In genomic region chr20:29878281-29878741, GRCh38 we compare ENCODE assay signal across 8 cellular contexts.
A peak's percentile ranks its signal among the peaks of the same experiment; 100 is the strongest.
DNase-seq lines count a peak whose midpoint lies in the region; ATAC-seq lines count a peak whose summit lies in the region.

No MANE protein-coding gene starts in this region.

- DNase-seq in activated CD4-positive, alpha-beta T cell treated with anti-CD3 and anti-CD28 coated beads, Interleukin-2, amount 10 ng/mL, durations not matched to agents 24 days and 14 days = peak; percentile 55
- no peak for DNase-seq in activated CD4-positive, alpha-beta T cell treated with anti-CD3 and anti-CD28 coated beads, Interleukin-2, amount 50 U/mL, for 4 hours
- peak; percentile 76 for DNase-seq in NCI-H345 (lab: John Stamatoyannopoulos, UW)
- DNase-seq in ecto neural progenitor cell (ENCODE audit: low spot score) = peak; percentile 46
- no peak for DNase-seq in NCI-H2107 treated with DMSO at 0.1 percent for 48 hours (lab: John Stamatoyannopoulos, UW; ENCODE audit: unreplicated experiment)
- DNase-seq in HCEC 1CT = no peak

- peak; percentile 64 for ATAC-seq in stimulated activated memory B cell treated with anti-CD40 and anti-IgM and Interleukin-4, amounts not matched to agents 10 μg/mL and 1 μg/mL and 100 μg/mL, for 72 hours
- no peak for ATAC-seq in HG03520 (IDR thresholded peaks at IDR 0.05; ENCODE audit: unreplicated experiment)

- peaks cover 2% of the 10 kb centered on the region for H3K27me3 Mint-ChIP-seq in activated CD4-positive, alpha-beta T cell treated with anti-CD3 and anti-CD28 coated beads, Interleukin-2, amount 10 ng/mL, durations not matched to agents 24 days and 14 days
- H3K27me3 Mint-ChIP-seq in stimulated activated memory B cell treated with anti-CD40 and anti-IgM and Interleukin-4, amounts not matched to agents 10 μg/mL and 1 μg/mL and 100 μg/mL, for 72 hours = peaks cover 8% of the 10 kb centered on the region

- no peak overlapping the region for H3K27ac Mint-ChIP-seq in activated CD4-positive, alpha-beta T cell treated with anti-CD3 and anti-CD28 coated beads, Interleukin-2, amount 10 ng/mL, durations not matched to agents 24 days and 14 days
- H3K27ac Mint-ChIP-seq in stimulated activated memory B cell treated with anti-CD40 and anti-IgM and Interleukin-4, amounts not matched to agents 10 μg/mL and 1 μg/mL and 100 μg/mL, for 72 hours = peak overlapping the region; percentile 4

- intact Hi-C loops in activated CD4-positive, alpha-beta T cell treated with anti-CD3 and anti-CD28 coated beads, Interleukin-2, amount 10 ng/mL, durations not matched to agents 24 days and 14 days (cut with micrococcal nuclease) = no loop called here

- peaks cover 8% of the 10 kb centered on the region for H3K36me3 Mint-ChIP-seq in activated CD4-positive, alpha-beta T cell treated with anti-CD3 and anti-CD28 coated beads, Interleukin-2, amount 10 ng/mL, durations not matched to agents 24 days and 14 days (ENCODE audit: low read depth)
- peaks cover 5% of the 10 kb centered on the region for H3K36me3 Mint-ChIP-seq in stimulated activated memory B cell treated with anti-CD40 and anti-IgM and Interleukin-4, amounts not matched to agents 10 μg/mL and 1 μg/mL and 100 μg/mL, for 72 hours

- no peaks in the 10 kb centered on the region for H3K4me1 Mint-ChIP-seq in activated CD4-positive, alpha-beta T cell treated with anti-CD3 and anti-CD28 coated beads, Interleukin-2, amount 10 ng/mL, durations not matched to agents 24 days and 14 days
- peaks cover 7% of the 10 kb centered on the region for H3K4me1 Mint-ChIP-seq in stimulated activated memory B cell treated with anti-CD40 and anti-IgM and Interleukin-4, amounts not matched to agents 10 μg/mL and 1 μg/mL and 100 μg/mL, for 72 hours

- no peak overlapping the region for H3K4me3 Mint-ChIP-seq in activated CD4-positive, alpha-beta T cell treated with anti-CD3 and anti-CD28 coated beads, Interleukin-2, amount 10 ng/mL, durations not matched to agents 24 days and 14 days
- H3K4me3 Mint-ChIP-seq in stimulated activated memory B cell treated with anti-CD40 and anti-IgM and Interleukin-4, amounts not matched to agents 10 μg/mL and 1 μg/mL and 100 μg/mL, for 72 hours = peak overlapping the region; percentile 73

- H3K9me3 Mint-ChIP-seq in activated CD4-positive, alpha-beta T cell treated with anti-CD3 and anti-CD28 coated beads, Interleukin-2, amount 10 ng/mL, durations not matched to agents 24 days and 14 days = peaks cover 20% of the 10 kb centered on the region
- H3K9me3 Mint-ChIP-seq in stimulated activated memory B cell treated with anti-CD40 and anti-IgM and Interleukin-4, amounts not matched to agents 10 μg/mL and 1 μg/mL and 100 μg/mL, for 72 hours = peaks cover 20% of the 10 kb centered on the region

Comparison
In these comparisons a context has a peak if more than half of its experiments do, and no peak if none do; other contexts are left out.
1. DNase-seq: peak in activated CD4-positive, alpha-beta T cell treated with anti-CD3 and anti-CD28 coated beads, Interleukin-2, amount 10 ng/mL, durations not matched to agents 24 days and 14 days (single experiment), NCI-H345 (single experiment) and ecto neural progenitor cell (single experiment); none in activated CD4-positive, alpha-beta T cell treated with anti-CD3 and anti-CD28 coated beads, Interleukin-2, amount 50 U/mL, for 4 hours (0 of 2), NCI-H2107 treated with DMSO at 0.1 percent for 48 hours (single experiment) and HCEC 1CT (single experiment).